In genomic region chr2:96143231-96143847, GRCh38 we compare ENCODE assay signal across 8 cellular contexts.
DNase-seq lines count a peak whose midpoint lies in the region; ATAC-seq and TF ChIP-seq lines count a peak whose summit lies in the region.

No MANE protein-coding gene starts in this region.

- TF ChIP-seq CTCF in VCaP (conservative IDR thresholded peaks at IDR 0.05) = no peak
- TF ChIP-seq CTCF in choroid plexus epithelial cell (conservative IDR thresholded peaks at IDR 0.05; ENCODE audit: low read depth, low read length) = no peak

- peaks cover 27% of the 10 kb centered on the region for H3K36me3 Mint-ChIP-seq in stimulated activated naive CD8-positive, alpha-beta T cell treated with anti-CD3 and anti-CD28 coated beads, Interleukin-15, Interleukin-2, amounts not matched to agents 100 ng/mL and 50 ng/mL, for 24 hours (ENCODE audit: low read depth)

- peak overlapping the region; percentile 63 for H3K4me3 ChIP-seq in choroid plexus epithelial cell (ENCODE audit: low read depth, low read length)

- in situ Hi-C loops in KBM-7 (cut with MboI; ENCODE audit: low pct_unique_long_range_greater_than_20kb, low sequenced_read_pairs) = no loop called here

- H3K27ac Mint-ChIP-seq in stimulated activated naive CD8-positive, alpha-beta T cell treated with anti-CD3 and anti-CD28 coated beads, Interleukin-15, Interleukin-2, amounts not matched to agents 100 ng/mL and 50 ng/mL, for 24 hours = peak overlapping the region; percentile 95

- H3K4me1 Mint-ChIP-seq in stimulated activated naive CD8-positive, alpha-beta T cell treated with anti-CD3 and anti-CD28 coated beads, Interleukin-15, Interleukin-2, amounts not matched to agents 100 ng/mL and 50 ng/mL, for 24 hours (ENCODE audit: low read depth) = peaks cover 73% of the 10 kb centered on the region

- no peak for ATAC-seq in GM21825 (IDR thresholded peaks at IDR 0.05; ENCODE audit: unreplicated experiment)

- H3K27ac ChIP-seq in VCaP = peak overlapping the region; percentile 93

- no peaks in the 10 kb centered on the region for H3K27me3 Mint-ChIP-seq in stimulated activated naive CD8-positive, alpha-beta T cell treated with anti-CD3 and anti-CD28 coated beads, Interleukin-15, Interleukin-2, amounts not matched to agents 100 ng/mL and 50 ng/mL, for 24 hours

- peak; percentile 3 for DNase-seq in NCI-H2171 treated with DMSO at 0.1 percent for 48 hours (lab: John Stamatoyannopoulos, UW)
- no peak for DNase-seq in NCI-H2171 (lab: John Stamatoyannopoulos, UW)
- DNase-seq in choroid plexus epithelial cell (ENCODE audit: low read depth) = no peak
- DNase-seq in SHP77 treated with DMSO at 0.1 percent for 48 hours (lab: John Stamatoyannopoulos, UW) = no peak
- DNase-seq in KBM-7 = no peak

- H3K9me3 Mint-ChIP-seq in stimulated activated naive CD8-positive, alpha-beta T cell treated with anti-CD3 and anti-CD28 coated beads, Interleukin-15, Interleukin-2, amounts not matched to agents 100 ng/mL and 50 ng/mL, for 24 hours = no peaks in the 10 kb centered on the region

- H3K4me3 Mint-ChIP-seq in stimulated activated naive CD8-positive, alpha-beta T cell treated with anti-CD3 and anti-CD28 coated beads, Interleukin-15, Interleukin-2, amounts not matched to agents 100 ng/mL and 50 ng/mL, for 24 hours = peak overlapping the region; percentile 96
